28 cellular contexts compared by ENCODE assay signal in genomic region chr20:7333846-7334245, GRCh38.
"Had no signal": no experiment of that assay in that cellular context is flagged by ENCODE, and none has a peak within 500 bp of the region (broad histone marks: within the 10 kb centered on the region; RNA-seq: fewer than 3 reads in every experiment).

No MANE protein-coding gene starts in this region.

- H3K9me3 Mint-ChIP-seq: activated CD4-positive, alpha-beta T cell treated with anti-CD3 and anti-CD28 coated beads, Interleukin-2, amount 10 ng/mL, durations not matched to agents 24 days and 14 days had no signal

- H3K27me3 ChIP-seq: ascending aorta, body of pancreas, cardiac muscle cell, SJSA1 had no signal

- H3K9me3 ChIP-seq: ascending aorta, body of pancreas, SJSA1 had no signal

- H3K27ac ChIP-seq: ascending aorta, body of pancreas, cardiac muscle cell, SJSA1 had no signal

- H3K4me1 ChIP-seq: ascending aorta, body of pancreas, SJSA1 had no signal

- H3K4me1 Mint-ChIP-seq: activated B cell treated with CpG ODN at 0.5 μM for 24 hours; activated CD4-positive, alpha-beta T cell treated with anti-CD3 and anti-CD28 coated beads, Interleukin-2, amount 10 ng/mL, durations not matched to agents 24 days and 14 days; activated CD8-positive, alpha-beta memory T cell treated with anti-CD3 and anti-CD28 coated beads, Interleukin-2, amount 10 ng/mL, durations not matched to agents 7 days and 5 days; activated naive CD8-positive, alpha-beta T cell treated with anti-CD3 and anti-CD28 coated beads, Interleukin-2, amount 50 U/mL, for 24 hours; IgD-negative memory B cell had no signal

- H3K4me3 ChIP-seq: ascending aorta, body of pancreas, cardiac muscle cell, SJSA1 had no signal

- H3K36me3 Mint-ChIP-seq: activated CD8-positive, alpha-beta memory T cell treated with anti-CD3 and anti-CD28 coated beads, Interleukin-2, amount 10 ng/mL, durations not matched to agents 7 days and 5 days; activated naive CD4-positive, alpha-beta T cell treated with anti-CD3 and anti-CD28 coated beads, Interleukin-2, amount 50 U/mL, for 72 hours had no signal

- DNase-seq: activated B cell treated with CpG ODN at 0.5 μM for 24 hours; activated CD4-positive, alpha-beta T cell treated with anti-CD3 and anti-CD28 coated beads for 1 hour; activated CD4-positive, alpha-beta T cell treated with anti-CD3 and anti-CD28 coated beads, Interleukin-2, amount 10 ng/mL, durations not matched to agents 24 days and 14 days; activated CD4-positive, alpha-beta T cell treated with anti-CD3 and anti-CD28 coated beads, Interleukin-2, amount 50 U/mL, for 48 hours; activated CD8-positive, alpha-beta memory T cell treated with anti-CD3 and anti-CD28 coated beads, Interleukin-2, amount 10 ng/mL, durations not matched to agents 7 days and 5 days; activated effector memory CD4-positive, alpha-beta T cell treated with anti-CD3 and anti-CD28 coated beads, Interleukin-2, amount 50 U/mL, for 16 hours; activated naive CD4-positive, alpha-beta T cell treated with Interleukin-2 at 50 U/mL for 16 hours; activated naive CD8-positive, alpha-beta T cell treated with anti-CD3 and anti-CD28 coated beads, Interleukin-2, amount 50 U/mL, for 24 hours; activated T-cell treated with anti-CD3 and anti-CD28 coated beads, Interleukin-2, amount 50 U/mL, for 4 hours; amniotic stem cell; body of pancreas; KG1; NCI-H1092; NCI-H1417; NCI-H2029; NCI-H2107; NCI-H345; NCI-H510A; NCI-H526 treated with DMSO at 0.1 percent for 48 hours; NCI-H82; Right ventricle myocardium superior; SW 1271 had no signal

- H3K36me3 ChIP-seq: ascending aorta, cardiac muscle cell, SJSA1 had no signal

- H3K27me3 Mint-ChIP-seq: activated B cell treated with CpG ODN at 0.5 μM for 24 hours; activated CD4-positive, alpha-beta T cell treated with anti-CD3 and anti-CD28 coated beads, Interleukin-2, amount 10 ng/mL, durations not matched to agents 24 days and 14 days; activated CD8-positive, alpha-beta memory T cell treated with anti-CD3 and anti-CD28 coated beads, Interleukin-2, amount 10 ng/mL, durations not matched to agents 7 days and 5 days; activated naive CD8-positive, alpha-beta T cell treated with anti-CD3 and anti-CD28 coated beads, Interleukin-2, amount 50 U/mL, for 24 hours; IgD-negative memory B cell had no signal

- H3K27ac Mint-ChIP-seq: activated B cell treated with CpG ODN at 0.5 μM for 24 hours; activated CD4-positive, alpha-beta T cell treated with anti-CD3 and anti-CD28 coated beads, Interleukin-2, amount 10 ng/mL, durations not matched to agents 24 days and 14 days; activated CD8-positive, alpha-beta memory T cell treated with anti-CD3 and anti-CD28 coated beads, Interleukin-2, amount 10 ng/mL, durations not matched to agents 7 days and 5 days; activated naive CD4-positive, alpha-beta T cell treated with anti-CD3 and anti-CD28 coated beads, Interleukin-2, amount 50 U/mL, for 72 hours; activated naive CD8-positive, alpha-beta T cell treated with anti-CD3 and anti-CD28 coated beads, Interleukin-2, amount 50 U/mL, for 24 hours; IgD-negative memory B cell; T-helper 1 cell treated with Interleukin-12 subunit alpha and Interleukin-12 subunit beta and Interleukin-4 antibody, amounts not matched to agents 30 μg/mL and 1 μg/mL, for 36 hours had no signal

- H3K4me3 Mint-ChIP-seq: activated B cell treated with CpG ODN at 0.5 μM for 24 hours; activated CD4-positive, alpha-beta T cell treated with anti-CD3 and anti-CD28 coated beads, Interleukin-2, amount 10 ng/mL, durations not matched to agents 24 days and 14 days; activated CD8-positive, alpha-beta memory T cell treated with anti-CD3 and anti-CD28 coated beads, Interleukin-2, amount 10 ng/mL, durations not matched to agents 7 days and 5 days; activated naive CD8-positive, alpha-beta T cell treated with anti-CD3 and anti-CD28 coated beads, Interleukin-2, amount 50 U/mL, for 24 hours; activated T-cell treated with anti-CD3 and anti-CD28 coated beads, Interleukin-2, amount 50 U/mL, for 4 hours; IgD-negative memory B cell; T-helper 1 cell treated with Interleukin-12 subunit alpha and Interleukin-12 subunit beta and Interleukin-4 antibody, amounts not matched to agents 30 μg/mL and 1 μg/mL, for 36 hours had no signal
